In the genomic region with DNA sequence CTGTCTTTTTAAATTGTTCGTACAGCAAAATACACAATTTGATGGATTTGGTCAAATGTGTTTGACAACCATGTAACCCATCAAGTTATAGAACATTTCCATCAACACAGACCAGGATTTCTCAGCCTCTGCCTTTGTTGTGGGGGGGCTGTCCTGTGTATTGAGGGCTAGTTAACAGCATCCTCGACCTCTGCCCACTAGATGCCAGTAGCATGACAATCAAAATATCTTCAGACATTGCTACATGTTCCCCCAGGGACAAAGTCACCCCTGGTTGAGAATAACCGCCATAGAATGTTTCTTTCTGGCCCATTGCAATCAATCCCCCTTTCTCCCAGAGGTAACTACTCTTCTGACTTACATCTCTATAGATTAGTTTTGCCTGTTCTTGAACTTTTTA, we compare ENCODE assay signal across 34 cellular contexts.
"Had no signal": no experiment of that assay in that cellular context is flagged by ENCODE, and none has a peak within 500 bp of the region (broad histone marks: within the 10 kb centered on the region; RNA-seq: fewer than 3 reads in every experiment).

No MANE protein-coding gene starts in this region.

- H3K4me3 ChIP-seq: cardiac muscle cell, PC-9 had no signal

- ATAC-seq: activated naive CD8-positive, alpha-beta T cell treated with anti-CD3 and anti-CD28 coated beads, Interleukin-2, amount 50 U/mL, for 24 hours; activated T-cell treated with anti-CD3 and anti-CD28 coated beads, Interleukin-2, amount 50 U/mL, for 4 hours had no signal

- H3K36me3 ChIP-seq: cardiac muscle cell had no signal

- H3K27ac ChIP-seq: cardiac muscle cell, PC-9, RWPE1, VCaP had no signal

- H3K27me3 ChIP-seq: cardiac muscle cell had no signal

- H3K4me2 ChIP-seq: PC-9 had no signal

- FAIRE-seq: RCC 7860 had no signal

- DNase-seq: activated B cell treated with CpG ODN at 0.5 μM for 24 hours; activated CD4-positive, alpha-beta memory T cell treated with anti-CD3 and anti-CD28 coated beads for 36 hours; activated CD4-positive, alpha-beta T cell treated with anti-CD3 and anti-CD28 coated beads for 4 hours; activated CD4-positive, alpha-beta T cell treated with anti-CD3 and anti-CD28 coated beads, Interleukin-2, amount 50 U/mL, for 1 hour; activated CD4-positive, CD25-positive, alpha-beta regulatory T cell treated with anti-CD3 and anti-CD28 coated beads, Interleukin-2, amount 50 U/mL, for 72 hours; activated CD8-positive, alpha-beta memory T cell treated with anti-CD3 and anti-CD28 coated beads, Interleukin-2, amount 50 U/mL, for 4 hours; activated gamma-delta T cell treated with Interleukin-2 at 50 U/mL for 16 hours; activated naive CD4-positive, alpha-beta T cell treated with anti-CD3 and anti-CD28 coated beads for 36 hours; activated naive CD8-positive, alpha-beta T cell treated with anti-CD3 and anti-CD28 coated beads, Interleukin-2, amount 50 U/mL, for 24 hours; activated T-cell treated with anti-CD3 and anti-CD28 coated beads for 4 hours; activated T-cell treated with anti-CD3 and anti-CD28 coated beads, Interleukin-2, amount 50 U/mL, for 4 hours; anterior cingulate cortex; Kasumi-1; KG1; MM.1S; MV-4-11; NCI-H1092; NCI-H1436 treated with DMSO at 0.1 percent for 48 hours; NCI-H1694 treated with DMSO at 0.1 percent for 48 hours; NCI-H2029; NCI-H345; NCI-H526; NCI-H748 treated with DMSO at 0.1 percent for 48 hours; NK-92 treated with Interleukin-12 subunit alpha and Interleukin-12 subunit beta, amount 100 ng/mL, for 24 hours; PC-9; Right ventricle myocardium superior; SW 1271; T-helper 1 cell; T-helper 2 cell; T-helper 9 cell had no signal

- H2AFZ ChIP-seq: PC-9 had no signal
